ENCODE assay signal across 28 cellular contexts in genomic region chr18:40769786-40770185, GRCh38.
"Had no signal": no experiment of that assay in that cellular context is flagged by ENCODE, and none has a peak within 500 bp of the region (broad histone marks: within the 10 kb centered on the region; RNA-seq: fewer than 3 reads in every experiment).

No MANE protein-coding gene starts in this region.

- H3K36me3 ChIP-seq: ascending aorta, esophagus squamous epithelium had no signal

- H3K27me3 Mint-ChIP-seq: activated CD4-positive, alpha-beta memory T cell treated with anti-CD3 and anti-CD28 coated beads, Interleukin-2, amount 10 ng/mL, durations not matched to agents 7 days and 5 days; activated CD4-positive, alpha-beta T cell treated with anti-CD3 and anti-CD28 coated beads, Interleukin-2, amount 10 ng/mL, durations not matched to agents 7 days and 5 days; activated naive CD4-positive, alpha-beta T cell treated with anti-CD3 and anti-CD28 coated beads, Interleukin-2, amount 10 ng/mL, durations not matched to agents 7 days and 5 days; activated naive CD8-positive, alpha-beta T cell treated with anti-CD3 and anti-CD28 coated beads, Interleukin-2, amount 10 ng/mL, durations not matched to agents 7 days and 5 days; activated T-cell treated with anti-CD3 and anti-CD28 coated beads, Interleukin-2, amount 50 U/mL, for 24 hours; effector memory CD8-positive, alpha-beta T cell; T-helper 17 cell had no signal

- H3K4me1 ChIP-seq: ascending aorta, esophagus squamous epithelium had no signal

- DNase-seq: activated CD4-positive, alpha-beta memory T cell treated with anti-CD3 and anti-CD28 coated beads, Interleukin-2, amount 10 ng/mL, durations not matched to agents 7 days and 5 days; activated CD4-positive, alpha-beta T cell treated with anti-CD3 and anti-CD28 coated beads for 1 hour; activated CD4-positive, alpha-beta T cell treated with anti-CD3 and anti-CD28 coated beads for 4 hours; activated CD4-positive, alpha-beta T cell treated with anti-CD3 and anti-CD28 coated beads, Interleukin-2, amount 10 ng/mL, durations not matched to agents 7 days and 5 days; activated CD4-positive, alpha-beta T cell treated with anti-CD3 and anti-CD28 coated beads, Interleukin-2, amount 50 U/mL, for 4 hours; activated CD8-positive, alpha-beta memory T cell treated with anti-CD3 and anti-CD28 coated beads, Interleukin-2, amount 50 U/mL, for 48 hours; activated gamma-delta T cell; activated naive CD4-positive, alpha-beta T cell; activated naive CD4-positive, alpha-beta T cell treated with anti-CD3 and anti-CD28 coated beads, Interleukin-2, amount 10 ng/mL, durations not matched to agents 7 days and 5 days; activated naive CD8-positive, alpha-beta T cell treated with anti-CD3 and anti-CD28 coated beads, Interleukin-2, amount 10 ng/mL, durations not matched to agents 7 days and 5 days; activated T-cell treated with anti-CD3 and anti-CD28 coated beads for 4 hours; activated T-cell treated with anti-CD3 and anti-CD28 coated beads, Interleukin-2, amount 50 U/mL, for 24 hours; activated T-cell treated with anti-CD3 and anti-CD28 coated beads, Interleukin-2, amount 50 U/mL, for 72 hours; caudate nucleus; cortex of kidney; dermis blood vessel endothelial cell; effector CD4-positive, alpha-beta T cell; effector memory CD8-positive, alpha-beta T cell; esophagus squamous epithelium; head of caudate nucleus; T-helper 1 cell; T-helper 17 cell had no signal

- H3K27ac ChIP-seq: ascending aorta, epithelial cell of prostate, esophagus squamous epithelium, VCaP had no signal

- H3K27me3 ChIP-seq: ascending aorta, esophagus squamous epithelium had no signal

- ATAC-seq: activated naive CD4-positive, alpha-beta T cell treated with anti-CD3 and anti-CD28 coated beads, Interleukin-2, amount 50 U/mL, for 72 hours; activated T-cell treated with anti-CD3 and anti-CD28 coated beads, Interleukin-2, amount 50 U/mL, for 72 hours; effector memory CD8-positive, alpha-beta T cell; T-helper 17 cell; WTC11 had no signal

- H3K36me3 Mint-ChIP-seq: activated naive CD4-positive, alpha-beta T cell treated with anti-CD3 and anti-CD28 coated beads, Interleukin-2, amount 10 ng/mL, durations not matched to agents 7 days and 5 days; activated naive CD4-positive, alpha-beta T cell treated with anti-CD3 and anti-CD28 coated beads, Interleukin-2, amount 50 U/mL, for 72 hours; activated naive CD8-positive, alpha-beta T cell treated with anti-CD3 and anti-CD28 coated beads, Interleukin-2, amount 10 ng/mL, durations not matched to agents 7 days and 5 days; brain; WTC11 had no signal

- H3K4me3 Mint-ChIP-seq: activated CD4-positive, alpha-beta memory T cell treated with anti-CD3 and anti-CD28 coated beads, Interleukin-2, amount 10 ng/mL, durations not matched to agents 7 days and 5 days; activated CD4-positive, alpha-beta T cell treated with anti-CD3 and anti-CD28 coated beads, Interleukin-2, amount 10 ng/mL, durations not matched to agents 7 days and 5 days; activated naive CD4-positive, alpha-beta T cell treated with anti-CD3 and anti-CD28 coated beads, Interleukin-2, amount 10 ng/mL, durations not matched to agents 7 days and 5 days; activated naive CD8-positive, alpha-beta T cell treated with anti-CD3 and anti-CD28 coated beads, Interleukin-2, amount 10 ng/mL, durations not matched to agents 7 days and 5 days; activated T-cell treated with anti-CD3 and anti-CD28 coated beads, Interleukin-2, amount 50 U/mL, for 24 hours; activated T-cell treated with anti-CD3 and anti-CD28 coated beads, Interleukin-2, amount 50 U/mL, for 72 hours; brain; effector memory CD8-positive, alpha-beta T cell; T-helper 17 cell; WTC11 had no signal

- H3K4me1 Mint-ChIP-seq: activated CD4-positive, alpha-beta memory T cell treated with anti-CD3 and anti-CD28 coated beads, Interleukin-2, amount 10 ng/mL, durations not matched to agents 7 days and 5 days; activated CD4-positive, alpha-beta T cell treated with anti-CD3 and anti-CD28 coated beads, Interleukin-2, amount 10 ng/mL, durations not matched to agents 7 days and 5 days; activated naive CD4-positive, alpha-beta T cell treated with anti-CD3 and anti-CD28 coated beads, Interleukin-2, amount 10 ng/mL, durations not matched to agents 7 days and 5 days; activated naive CD8-positive, alpha-beta T cell treated with anti-CD3 and anti-CD28 coated beads, Interleukin-2, amount 10 ng/mL, durations not matched to agents 7 days and 5 days; brain; T-helper 17 cell; WTC11 had no signal

- H3K27ac Mint-ChIP-seq: activated CD4-positive, alpha-beta memory T cell treated with anti-CD3 and anti-CD28 coated beads, Interleukin-2, amount 10 ng/mL, durations not matched to agents 7 days and 5 days; activated CD4-positive, alpha-beta T cell treated with anti-CD3 and anti-CD28 coated beads, Interleukin-2, amount 10 ng/mL, durations not matched to agents 7 days and 5 days; activated naive CD4-positive, alpha-beta T cell treated with anti-CD3 and anti-CD28 coated beads, Interleukin-2, amount 10 ng/mL, durations not matched to agents 7 days and 5 days; activated naive CD4-positive, alpha-beta T cell treated with anti-CD3 and anti-CD28 coated beads, Interleukin-2, amount 50 U/mL, for 72 hours; activated naive CD8-positive, alpha-beta T cell treated with anti-CD3 and anti-CD28 coated beads, Interleukin-2, amount 10 ng/mL, durations not matched to agents 7 days and 5 days; activated T-cell treated with anti-CD3 and anti-CD28 coated beads, Interleukin-2, amount 50 U/mL, for 24 hours; activated T-cell treated with anti-CD3 and anti-CD28 coated beads, Interleukin-2, amount 50 U/mL, for 72 hours; brain; effector memory CD8-positive, alpha-beta T cell; T-helper 17 cell; WTC11 had no signal

- H3K9me3 ChIP-seq: ascending aorta, esophagus squamous epithelium had no signal

- H3K4me3 ChIP-seq: ascending aorta, esophagus squamous epithelium had no signal
